13 cellular contexts compared by ENCODE assay signal in genomic region chr9:120950421-120951388, GRCh38. TPM values are rescaled to one million over a fixed set of nuclear protein-coding genes. Genes with fewer than 3 reads are reported as not detected.
DNase-seq lines count a peak whose midpoint lies in the region; ATAC-seq, FAIRE-seq and TF ChIP-seq lines count a peak whose summit lies in the region.
"Had no signal": no experiment of that assay in that cellular context is flagged by ENCODE, and none has a peak within 500 bp of the region (broad histone marks: within the 10 kb centered on the region; RNA-seq: fewer than 3 reads in every experiment).

No MANE protein-coding gene starts in this region.

- H3K9ac ChIP-seq in IMR-90 (ENCODE audit: low read depth, low read length) = no peak overlapping the region
- H3K9ac ChIP-seq in H1 (replicated peaks in 1 of 4; ENCODE audit: extremely low read depth in 1 of 4, low read depth in 3 of 4, low read length in 3 of 4) = no peak overlapping the region

- H2AK5ac ChIP-seq in IMR-90 (ENCODE audit: low read depth, low read length) (no peak overlapping the region), H1 (ENCODE audit: low read depth, low read length) (no peak overlapping the region)

- no peak overlapping the region for H3K27ac Mint-ChIP-seq in stimulated activated memory B cell treated with anti-CD40 and anti-IgM and Interleukin-4, amounts not matched to agents 10 μg/mL and 1 μg/mL and 100 μg/mL, for 72 hours

- BruUV-seq in IMR-90 (replicated peaks; lab: Mats Ljungman, UMichigan) = no TSS peak

- no peaks in the 10 kb centered on the region for H3K79me1 ChIP-seq in IMR-90 (ENCODE audit: low read depth in 1 of 2, low read length in 2 of 2)
- H3K79me1 ChIP-seq in H1 (ENCODE audit: low read depth, low read length) = no peaks in the 10 kb centered on the region

- no peaks in the 10 kb centered on the region for H3K36me3 Mint-ChIP-seq in stimulated activated memory B cell treated with anti-CD40 and anti-IgM and Interleukin-4, amounts not matched to agents 10 μg/mL and 1 μg/mL and 100 μg/mL, for 72 hours

- H2AK9ac ChIP-seq in IMR-90 (replicated peaks; ENCODE audit: low read depth, low read length, poor library complexity) = no peak overlapping the region

- H3K9me3 ChIP-seq in IMR-90 (ENCODE audit: control insufficient read depth, insufficient read depth, low read length) = no peaks in the 10 kb centered on the region
- H3K9me3 ChIP-seq in H1 (ENCODE audit: insufficient read depth in 2 of 2, low read depth in 1 of 2, low read length in 1 of 2) = no peaks in the 10 kb centered on the region
- H3K9me3 ChIP-seq: pancreas had no signal

- H3K9me3 Mint-ChIP-seq in stimulated activated memory B cell treated with anti-CD40 and anti-IgM and Interleukin-4, amounts not matched to agents 10 μg/mL and 1 μg/mL and 100 μg/mL, for 72 hours = no peaks in the 10 kb centered on the region

- no peak overlapping the region for H3K56ac ChIP-seq in IMR-90 (ENCODE audit: extremely low read depth, insufficient read depth, low read length)
- no peak overlapping the region for H3K56ac ChIP-seq in H1 (replicated peaks; ENCODE audit: insufficient read length, low read depth, low read length)

- FAIRE-seq in H1 (lab: Jason Lieb, UNC) = no peak
- FAIRE-seq: bronchial epithelial cell, pancreas had no signal

- no peak overlapping the region for H2AFZ ChIP-seq in IMR-90 (replicated peaks; ENCODE audit: low read length, poor library complexity)
- H2AFZ ChIP-seq in H1 (ENCODE audit: low read length) = peak overlapping the region; percentile 24; the same call in 1 of the 2 replicates
- H2AFZ ChIP-seq: PC-9 had no signal

- DNase-seq in DMS79 (lab: John Stamatoyannopoulos, UW) = peak; percentile 64
- no peak for DNase-seq in IMR-90
- DNase-seq in H1 (ENCODE audit: low read depth in 1 of 2, low spot score in 2 of 2) = no peak
- DNase-seq in myocyte (ENCODE audit: low read depth) = peak; percentile 59
- no peak for DNase-seq in mucosa of gallbladder (ENCODE audit: low spot score)
- no peak for DNase-seq in cortex of kidney (lab: John Stamatoyannopoulos, UW)
- DNase-seq in AG20443 (ENCODE audit: low spot score) = no peak
- DNase-seq: activated naive CD4-positive, alpha-beta T cell treated with Interleukin-2 at 50 U/mL for 16 hours; NCI-H446 treated with DMSO at 0.1 percent for 48 hours; pancreas; PC-9 had no signal

- POLR2A ChIA-PET in IMR-90 (lab: Charles Lee; ENCODE audit: unreplicated experiment) = no interaction called here
- POLR2A ChIA-PET in H1 (lab: Charles Lee; ENCODE audit: partially characterized antibody) = interaction anchor here (0.6 to 0.9 kb wide), 2 partner anchors 23 to 197 kb away, joined by 3 read pairs; no protein-coding TSS in a partner anchor

- H3K4me3 ChIP-seq in IMR-90 (ENCODE audit: insufficient read depth, low read depth, low read length) (no peak overlapping the region), H1 (ENCODE audit: extremely low read depth in 1 of 4, insufficient read depth in 2 of 4, low read depth in 3 of 4, low read length in 4 of 4) (no peak overlapping the region)
- H3K4me3 ChIP-seq: pancreas, PC-9 had no signal

- H3K4me1 ChIP-seq in IMR-90 (ENCODE audit: control insufficient read depth, insufficient read depth, low read length) (peaks cover 4% of the 10 kb centered on the region), H1 (replicated peaks in 1 of 4; ENCODE audit: control insufficient read depth in 3 of 4, insufficient read depth in 4 of 4, low read length in 3 of 4) (no peaks in the 10 kb centered on the region; a peak in 2 of 7 replicates)
- H3K4me1 ChIP-seq: pancreas had no signal

- H3K4ac ChIP-seq in IMR-90 (ENCODE audit: low read depth, low read length) (no peak overlapping the region), H1 (replicated peaks; ENCODE audit: insufficient read length, low read depth, low read length) (no peak overlapping the region)

- no peak overlapping the region for H2BK5ac ChIP-seq in IMR-90 (ENCODE audit: low read depth, low read length, poor library complexity, severe bottlenecking)
- H2BK5ac ChIP-seq in H1 (ENCODE audit: low read depth, low read length) = no peak overlapping the region; the same call in 1 of the 2 replicates

- no peak for TF ChIP-seq EP300 in H1 (IDR thresholded peaks at IDR 0.05; ENCODE audit: borderline replicate concordance in 1 of 2, low read depth in 2 of 2, low read length in 2 of 2)

- no peak overlapping the region for H3K4me2 ChIP-seq in IMR-90 (ENCODE audit: low read depth, low read length)
- no peak overlapping the region for H3K4me2 ChIP-seq in H1 (ENCODE audit: insufficient read depth in 1 of 2, low read depth in 2 of 2, low read length in 2 of 2)
- H3K4me2 ChIP-seq: PC-9 had no signal

- in situ Hi-C loops in IMR-90 (cut with MboI; ENCODE audit: low sequenced_read_pairs) = no loop called here

- H2BK20ac ChIP-seq in IMR-90 (ENCODE audit: low read depth, low read length) (no peak overlapping the region), H1 (ENCODE audit: low read length) (no peak overlapping the region)

- TF ChIP-seq RAD21 in IMR-90 (IDR thresholded peaks at IDR 0.05; ENCODE audit: low read length) = no peak
- no peak for TF ChIP-seq RAD21 in H1 (IDR thresholded peaks at IDR 0.05 in 1 of 2, conservative IDR thresholded peaks at IDR 0.05 in 1 of 2; ENCODE audit: low read depth in 2 of 2, low read length in 2 of 2)

- CTCF ChIA-PET in IMR-90 (lab: Yijun Ruan, JAX) (interaction anchor here (1.0 kb wide), 1 partner anchor 30 kb away, joined by 3 read pairs; no protein-coding TSS in a partner anchor), H1 (lab: Charles Lee; ENCODE audit: partially characterized antibody) (interaction anchor here (0.6 to 4.0 kb wide), 5 partner anchors 9 to 500 kb away, joined by 3 to 17 read pairs (median 4); no protein-coding TSS in a partner anchor)

- H3K36me3 ChIP-seq in IMR-90 (ENCODE audit: control insufficient read depth, insufficient read depth, low read length) = no peaks in the 10 kb centered on the region
- H3K36me3 ChIP-seq in H1 (ENCODE audit: control insufficient read depth in 2 of 4, insufficient read depth in 4 of 4, low read length in 3 of 4) = no peaks in the 10 kb centered on the region; a peak in 2 of 8 replicates
- H3K36me3 ChIP-seq: pancreas had no signal

- H2BK15ac ChIP-seq in IMR-90 (ENCODE audit: low read depth, low read length) (no peak overlapping the region), H1 (ENCODE audit: low read length) (no peak overlapping the region)

- H3K23ac ChIP-seq in IMR-90 (ENCODE audit: low read depth, low read length) (no peak overlapping the region), H1 (ENCODE audit: insufficient read length) (no peak overlapping the region)

- H4K20me1 ChIP-seq in IMR-90 (ENCODE audit: insufficient read depth, low read length) = no peaks in the 10 kb centered on the region
- H4K20me1 ChIP-seq in H1 (replicated peaks in 1 of 2; ENCODE audit: control insufficient read depth in 1 of 2, insufficient read depth in 2 of 2, low read length in 2 of 2) = no peaks in the 10 kb centered on the region

- H3K23me2 ChIP-seq in H1 (ENCODE audit: low read depth, low read length) = no peaks in the 10 kb centered on the region

- H2BK120ac ChIP-seq in IMR-90 (ENCODE audit: low read depth, low read length) = no peak overlapping the region
- H2BK120ac ChIP-seq in H1 (replicated peaks; ENCODE audit: low read depth, low read length) = no peak overlapping the region

- no peak overlapping the region for H3K18ac ChIP-seq in IMR-90 (ENCODE audit: low read depth, low read length)
- H3K18ac ChIP-seq in H1 (ENCODE audit: extremely low read depth, low read length) = no peak overlapping the region

- H3K27me3 ChIP-seq in IMR-90 (ENCODE audit: control insufficient read depth, insufficient read depth, low read length) (no peaks in the 10 kb centered on the region), H1 (replicated peaks in 1 of 4; ENCODE audit: control insufficient read depth in 3 of 4, extremely low read depth in 1 of 4, insufficient read depth in 3 of 4, low read length in 3 of 4) (no peaks in the 10 kb centered on the region)
- H3K27me3 ChIP-seq: pancreas had no signal

- no peaks in the 10 kb centered on the region for H3K27me3 Mint-ChIP-seq in stimulated activated memory B cell treated with anti-CD40 and anti-IgM and Interleukin-4, amounts not matched to agents 10 μg/mL and 1 μg/mL and 100 μg/mL, for 72 hours

- no peak overlapping the region for H4K91ac ChIP-seq in IMR-90 (ENCODE audit: insufficient read depth, low read depth, low read length)
- no peak overlapping the region for H4K91ac ChIP-seq in H1 (replicated peaks; ENCODE audit: insufficient read length, low read length)

- H4K5ac ChIP-seq in IMR-90 (ENCODE audit: low read depth, low read length) = peak overlapping the region; percentile 42
- no peak overlapping the region for H4K5ac ChIP-seq in H1 (ENCODE audit: insufficient read length, low read depth, low read length)

- H3K79me2 ChIP-seq in H1 (ENCODE audit: control insufficient read depth in 1 of 2, insufficient read depth in 2 of 2, low read length in 2 of 2) = no peaks in the 10 kb centered on the region

- H3K4me3 Mint-ChIP-seq in stimulated activated memory B cell treated with anti-CD40 and anti-IgM and Interleukin-4, amounts not matched to agents 10 μg/mL and 1 μg/mL and 100 μg/mL, for 72 hours = no peak overlapping the region

- H2BK12ac ChIP-seq in H1 (ENCODE audit: low read depth, low read length) = no peak overlapping the region

- H4K8ac ChIP-seq in IMR-90 (ENCODE audit: low read depth in 2 of 2, low read length in 2 of 2) (peak overlapping the region in 1 of 2 experiments; percentile 7; a peak in 1 of 4 replicates), H1 (ENCODE audit: extremely low read depth, insufficient read depth, low read length) (no peak overlapping the region)

- intact Hi-C loops in IMR-90 (cut with micrococcal nuclease) = no loop called here

- H3K4me1 Mint-ChIP-seq in stimulated activated memory B cell treated with anti-CD40 and anti-IgM and Interleukin-4, amounts not matched to agents 10 μg/mL and 1 μg/mL and 100 μg/mL, for 72 hours = no peaks in the 10 kb centered on the region

- dilution Hi-C loops in IMR-90 (cut with HindIII; ENCODE audit: low sequenced_read_pairs, unreplicated experiment) = no loop called here

- H3K9me1 ChIP-seq in IMR-90 (ENCODE audit: insufficient read depth, low read length) = peaks cover 4% of the 10 kb centered on the region; the same call in 1 of the 2 replicates

- WGBS in IMR-90 (ENCODE audit: extremely low coverage in 2 of 2, insufficient read length in 1 of 2), 2 experiments = 67% methylated on average over 2 of the region's 8 CpGs; no CpG with 5 or more reads in 1 of the 2 experiments
- 91% methylated on average over 8 of the region's 8 CpGs; no CpG with 5 or more reads in 1 of the 2 experiments for whole genome bisulfite sequencing in H1 (ENCODE audit: extremely low coverage in 1 of 2, insufficient coverage in 1 of 2, insufficient read length in 1 of 2, insufficient replicate concordance in 2 of 2, low coverage in 1 of 2, low lambda C conversion rate in 2 of 2, missing lambda C conversion rate in 1 of 2), 2 experiments

- TF ChIP-seq CTCF in IMR-90 (conservative IDR thresholded peaks at IDR 0.05; ENCODE audit: low read depth, low read length) (no peak), H1 (IDR thresholded peaks at IDR 0.05; ENCODE audit: control extremely low read depth in 1 of 3, insufficient read depth in 1 of 3, low read depth in 1 of 3, low read length in 3 of 3) (no peak)

- no peak overlapping the region for H3K27ac ChIP-seq in IMR-90 (ENCODE audit: insufficient read depth, low read length)
- no peak overlapping the region for H3K27ac ChIP-seq in H1 (ENCODE audit: low read depth, low read length)
- H3K27ac ChIP-seq: pancreas, PC-9 had no signal

- H3K14ac ChIP-seq in IMR-90 (replicated peaks; ENCODE audit: low read depth, low read length) (no peak overlapping the region), H1 (ENCODE audit: insufficient read length) (no peak overlapping the region)

- peak; percentile 21; the same call in 1 of the 2 replicates for ATAC-seq in IMR-90 (ENCODE audit: low read depth)
- no peak for ATAC-seq in stimulated activated memory B cell treated with anti-CD40 and anti-IgM and Interleukin-4, amounts not matched to agents 10 μg/mL and 1 μg/mL and 100 μg/mL, for 72 hours
- ATAC-seq: pancreas had no signal

- TF ChIP-seq POLR2A in IMR-90 (IDR thresholded peaks at IDR 0.05; ENCODE audit: low read depth, low read length) (no peak), H1 (IDR thresholded peaks at IDR 0.05; ENCODE audit: control extremely low read depth in 1 of 2, low read depth in 2 of 2, low read length in 2 of 2) (no peak)

RNA-seq across cellular contexts. Expression of gene TRAF1, which starts 24.1 kb away (rescaled TPM):
- 3.1 and 3.9 TPM in 2 replicates for total RNA-seq in IMR-90 (2012; rRNA removed)
- 3.7 and 4.1 TPM in 2 replicates for polyA plus RNA-seq in IMR-90 (2012; rRNA removed)
- polyA plus RNA-seq in IMR-90 (2012; cell fraction: cytosol; rRNA removed) = 2.0 and 2.9 TPM in 2 replicates
- polyA plus RNA-seq in IMR-90 (2012; cell fraction: nucleus; rRNA removed; ENCODE audit: low replicate concordance) = 5.6 and 6.9 TPM in 2 replicates
- 1.5 and 1.6 TPM in 2 replicates for total RNA-seq in H1 (2021; fragmentation: NEBNext Ultra II Directional; extraction: Animal tissue kit (Norgen Biotek cat#: 25700))
- 3.1 and 3.2 TPM in 2 replicates for polyA plus RNA-seq in H1 (2011; rRNA removed)
- polyA plus RNA-seq in H1 (2011; cell fraction: cytosol; rRNA removed) = 4.9 TPM
- 7.4 TPM for polyA plus RNA-seq in H1 (2011; cell fraction: nucleus; rRNA removed)
- polyA plus RNA-seq in H1 (2012, experiment 1 of 2) = 1.8 to 3.0 TPM (median 2.2 TPM) in 4 replicates
- polyA plus RNA-seq in H1 (2012, experiment 2 of 2) = 0.80 TPM
- 1.2 TPM for polyA plus RNA-seq in H1 (2013, experiment 1 of 2)
- 1.1 TPM for polyA plus RNA-seq in H1 (2013, experiment 2 of 2)
- 4.5 and 4.6 TPM in 2 replicates for polyA minus RNA-seq in H1 (2011; rRNA and poly(A)+ RNA removed)
- 1.6 TPM for polyA minus RNA-seq in H1 (2011; cell fraction: cytosol; rRNA and poly(A)+ RNA removed)
- 6.9 TPM for polyA minus RNA-seq in H1 (2011; cell fraction: nucleus; rRNA and poly(A)+ RNA removed)
- total RNA-seq in myocyte = 0.80 and 1.1 TPM in 2 replicates
- polyA plus RNA-seq in myocyte (2012) = 0.87 TPM
- total RNA-seq in mucosa of gallbladder = 7.9 TPM

Comparison
In these comparisons a context has a peak if more than half of its experiments do, and no peak if none do; other contexts are left out.
1. DNase-seq: peak in DMS79 (single experiment) and myocyte (single experiment); none in IMR-90 (single experiment), H1 (0 of 2), mucosa of gallbladder (single experiment), cortex of kidney (single experiment) and AG20443 (single experiment).